ENCODE assay signal across 1 cellular context in the genomic region with DNA sequence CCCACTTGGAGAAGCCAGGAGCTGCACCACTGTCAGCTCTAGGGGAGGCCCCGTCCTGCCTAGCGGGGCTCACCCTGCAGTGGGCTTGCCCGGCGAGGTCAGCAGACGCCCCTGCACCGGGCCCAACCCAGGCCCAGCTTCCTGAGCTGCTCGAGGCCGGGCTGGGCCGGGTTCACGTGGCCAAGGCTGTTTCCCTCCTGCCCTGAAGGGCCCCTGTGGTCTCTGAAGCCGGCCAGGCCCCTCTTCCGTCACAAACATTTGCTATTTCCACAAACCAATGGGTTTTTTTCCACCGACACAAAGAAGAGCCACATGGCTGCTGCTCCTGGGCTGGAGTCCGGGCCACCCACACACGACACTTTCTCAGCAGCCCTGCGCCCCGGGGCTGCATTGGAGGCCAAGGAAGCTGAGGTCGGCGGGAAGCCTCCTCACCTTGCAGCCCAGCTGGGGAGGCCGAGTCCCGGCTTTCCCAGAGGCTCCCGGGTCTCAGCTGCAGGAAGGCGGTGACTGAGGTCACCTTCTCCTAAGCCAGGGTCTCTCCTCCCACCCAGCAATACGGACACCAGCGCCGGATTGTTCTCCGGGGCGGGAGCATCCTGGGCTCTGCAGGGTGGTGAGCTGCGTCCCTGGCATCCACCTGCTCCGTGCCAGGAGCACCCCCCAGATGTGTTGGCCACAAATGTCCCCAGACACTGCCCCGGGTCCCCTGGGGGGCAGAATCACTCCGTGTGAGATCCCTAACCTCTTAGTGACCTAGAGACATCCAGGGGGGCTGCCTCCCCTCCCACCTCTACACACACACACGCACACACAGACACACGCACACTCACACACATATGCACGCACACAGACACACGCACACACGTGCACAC.
TF ChIP-seq lines count a peak whose summit lies in the region.

No MANE protein-coding gene starts in this region.

TF ChIP-seq in HepG2, 621 proteins besides CTCF, POLR2A, EP300 and RAD21 (continued from another document and continues in another):
- TF ChIP-seq KIAA2018 (CRISPR knock-in tag; IDR thresholded peaks at IDR 0.05; ENCODE audit: borderline replicate concordance) (no peak), ZNF260 (CRISPR knock-in tag; IDR thresholded peaks at IDR 0.05; ENCODE audit: borderline replicate concordance, low read depth) (no peak), SPEN (CRISPR knock-in tag; IDR thresholded peaks at IDR 0.05; ENCODE audit: low read depth) (no peak), ZNF7 (CRISPR knock-in tag; IDR thresholded peaks at IDR 0.05) (no peak), SRSF1 (optimal IDR thresholded peaks at IDR 0.05; ENCODE audit: low read depth, low read length) (no peak), ZBTB34 (CRISPR knock-in tag; IDR thresholded peaks at IDR 0.05) (no peak), POGZ (CRISPR knock-in tag; IDR thresholded peaks at IDR 0.05) (peak; percentile 56), YEATS4 (CRISPR knock-in tag; IDR thresholded peaks at IDR 0.05; ENCODE audit: borderline replicate concordance) (peak; percentile 70; the same call in 1 of the 2 replicates), ZNF451 (CRISPR knock-in tag; IDR thresholded peaks at IDR 0.05) (no peak), ZSCAN9 (CRISPR knock-in tag; IDR thresholded peaks at IDR 0.05; ENCODE audit: borderline replicate concordance) (no peak; the same call in 1 of the 2 replicates), BRCA1 (CRISPR knock-in tag; IDR thresholded peaks at IDR 0.05) (peak; percentile 84; the same call in 1 of the 2 replicates), ETV5 (CRISPR knock-in tag; IDR thresholded peaks at IDR 0.05; ENCODE audit: borderline replicate concordance) (no peak; the same call in 1 of the 2 replicates), KDM5A (IDR thresholded peaks at IDR 0.05; ENCODE audit: borderline replicate concordance, low read length) (no peak), MXI1 (IDR thresholded peaks at IDR 0.05; ENCODE audit: borderline replicate concordance, low read depth, low read length) (no peak), ZNF605 (CRISPR knock-in tag; IDR thresholded peaks at IDR 0.05) (0 out of 2 replicates have a peak, but pooled peaks have one; percentile 14), BRD4 (CRISPR knock-in tag; IDR thresholded peaks at IDR 0.05) (0 out of 2 replicates have a peak, but pooled peaks have one; percentile 21), ZBTB44 (CRISPR knock-in tag; IDR thresholded peaks at IDR 0.05) (no peak), CHD2 (IDR thresholded peaks at IDR 0.05; ENCODE audit: low read depth, low read length) (no peak), ZNF205 (CRISPR knock-in tag; IDR thresholded peaks at IDR 0.05) (no peak), ONECUT2 (CRISPR knock-in tag; IDR thresholded peaks at IDR 0.05) (no peak), EHMT2 (IDR thresholded peaks at IDR 0.05; ENCODE audit: borderline replicate concordance, low read depth, low read length) (no peak), ZNF160 (CRISPR knock-in tag; IDR thresholded peaks at IDR 0.05) (0 out of 2 replicates have a peak, but pooled peaks have one; percentile 48), MED13 (CRISPR knock-in tag; IDR thresholded peaks at IDR 0.05) (no peak), JARID2 (CRISPR knock-in tag; IDR thresholded peaks at IDR 0.05; ENCODE audit: insufficient replicate concordance) (no peak), ZNF543 (CRISPR knock-in tag; IDR thresholded peaks at IDR 0.05) (0 out of 2 replicates have a peak, but pooled peaks have one; percentile 28), ZNF503 (CRISPR knock-in tag; IDR thresholded peaks at IDR 0.05) (peak; percentile 57; the same call in 1 of the 2 replicates), HMGA1 (CRISPR knock-in tag; conservative IDR thresholded peaks at IDR 0.05) (no peak), ZKSCAN5 (CRISPR knock-in tag; IDR thresholded peaks at IDR 0.05) (no peak), SRY (CRISPR knock-in tag; IDR thresholded peaks at IDR 0.05) (no peak; the same call in 1 of the 2 replicates), DPF2 (CRISPR knock-in tag; IDR thresholded peaks at IDR 0.05; ENCODE audit: borderline replicate concordance, low read depth) (no peak), THAP7 (CRISPR knock-in tag; IDR thresholded peaks at IDR 0.05) (no peak), ZNF44 (CRISPR knock-in tag; IDR thresholded peaks at IDR 0.05) (no peak), CCAR2 (optimal IDR thresholded peaks at IDR 0.05; ENCODE audit: low read depth, low read length) (no peak), TOE1 (CRISPR knock-in tag; IDR thresholded peaks at IDR 0.05) (no peak), ZNF326 (CRISPR knock-in tag; IDR thresholded peaks at IDR 0.05; ENCODE audit: borderline replicate concordance) (no peak), ZNF557 (CRISPR knock-in tag; IDR thresholded peaks at IDR 0.05) (no peak), TBP (CRISPR knock-in tag; IDR thresholded peaks at IDR 0.05) (no peak), DMAP1 (CRISPR knock-in tag; IDR thresholded peaks at IDR 0.05) (no peak), HDAC2 (CRISPR knock-in tag; IDR thresholded peaks at IDR 0.05) (peak; percentile 61; the same call in 1 of the 2 replicates), ZNF724P (CRISPR knock-in tag; IDR thresholded peaks at IDR 0.05; ENCODE audit: borderline replicate concordance) (no peak), RNF2 (conservative IDR thresholded peaks at IDR 0.05; ENCODE audit: low read depth) (no peak)
- TF ChIP-seq, protein P1, sequence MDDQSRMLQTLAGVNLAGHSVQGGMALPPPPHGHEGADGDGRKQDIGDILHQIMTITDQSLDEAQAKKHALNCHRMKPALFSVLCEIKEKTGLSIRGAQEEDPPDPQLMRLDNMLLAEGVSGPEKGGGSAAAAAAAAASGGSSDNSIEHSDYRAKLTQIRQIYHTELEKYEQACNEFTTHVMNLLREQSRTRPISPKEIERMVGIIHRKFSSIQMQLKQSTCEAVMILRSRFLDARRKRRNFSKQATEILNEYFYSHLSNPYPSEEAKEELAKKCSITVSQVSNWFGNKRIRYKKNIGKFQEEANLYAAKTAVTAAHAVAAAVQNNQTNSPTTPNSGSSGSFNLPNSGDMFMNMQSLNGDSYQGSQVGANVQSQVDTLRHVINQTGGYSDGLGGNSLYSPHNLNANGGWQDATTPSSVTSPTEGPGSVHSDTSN (CRISPR knock-in tag; IDR thresholded peaks at IDR 0.05; ENCODE audit: borderline replicate concordance), result no peak
- TF ChIP-seq, protein P2, sequence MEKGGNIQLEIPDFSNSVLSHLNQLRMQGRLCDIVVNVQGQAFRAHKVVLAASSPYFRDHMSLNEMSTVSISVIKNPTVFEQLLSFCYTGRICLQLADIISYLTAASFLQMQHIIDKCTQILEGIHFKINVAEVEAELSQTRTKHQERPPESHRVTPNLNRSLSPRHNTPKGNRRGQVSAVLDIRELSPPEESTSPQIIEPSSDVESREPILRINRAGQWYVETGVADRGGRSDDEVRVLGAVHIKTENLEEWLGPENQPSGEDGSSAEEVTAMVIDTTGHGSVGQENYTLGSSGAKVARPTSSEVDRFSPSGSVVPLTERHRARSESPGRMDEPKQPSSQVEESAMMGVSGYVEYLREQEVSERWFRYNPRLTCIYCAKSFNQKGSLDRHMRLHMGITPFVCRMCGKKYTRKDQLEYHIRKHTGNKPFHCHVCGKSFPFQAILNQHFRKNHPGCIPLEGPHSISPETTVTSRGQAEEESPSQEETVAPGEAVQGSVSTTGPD (CRISPR knock-in tag; IDR thresholded peaks at IDR 0.05), result no peak
